ENCODE assay signal across 12 cellular contexts in the genomic region with DNA sequence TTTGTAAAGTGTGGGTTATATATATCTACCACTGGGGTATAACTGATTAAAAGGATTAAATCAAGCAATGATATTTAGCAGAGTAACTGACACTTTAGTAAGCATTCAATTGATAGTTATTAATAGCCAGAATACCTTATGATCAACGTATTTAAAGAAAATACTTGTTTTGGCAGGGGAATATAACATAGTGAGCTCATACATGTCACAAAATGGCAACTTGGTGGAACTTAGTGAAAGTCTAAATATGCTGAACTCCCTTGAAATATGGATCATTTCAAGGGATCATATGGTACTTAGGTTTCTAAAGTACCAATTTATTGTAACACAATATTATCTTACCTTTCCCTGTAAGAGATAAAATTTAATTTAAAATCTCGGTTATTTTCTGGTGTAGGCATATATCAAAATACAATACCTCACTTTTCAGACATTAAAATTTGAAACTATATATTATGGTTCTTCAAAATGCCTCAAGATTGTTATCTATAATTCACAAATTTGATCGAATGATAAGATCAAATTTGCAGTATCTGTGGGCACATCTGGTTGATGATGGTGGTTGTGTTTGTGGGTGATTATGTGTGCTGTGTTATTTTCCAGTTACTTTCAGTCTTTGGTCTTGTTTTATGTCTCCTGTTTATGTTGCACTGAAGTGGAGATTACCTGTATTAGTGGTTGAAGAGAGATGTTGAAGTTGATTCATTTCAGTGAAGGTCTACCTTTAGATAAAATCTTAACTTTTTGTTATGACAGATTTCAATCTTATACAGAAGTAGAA.
"Had no signal": no experiment of that assay in that cellular context is flagged by ENCODE, and none has a peak within 500 bp of the region (broad histone marks: within the 10 kb centered on the region; RNA-seq: fewer than 3 reads in every experiment).

No MANE protein-coding gene starts in this region.

- DNase-seq: activated CD4-positive, alpha-beta T cell treated with anti-CD3 and anti-CD28 coated beads, Interleukin-2, amount 10 ng/mL, durations not matched to agents 7 days and 5 days; activated naive CD4-positive, alpha-beta T cell; activated T-cell treated with anti-CD3 and anti-CD28 coated beads, Interleukin-2, amount 50 U/mL, for 72 hours; aorta; heart left ventricle; ovary; stimulated activated CD4-positive, alpha-beta T cell treated with anti-CD3 and anti-CD28 coated beads, Interleukin-4, amount 100 ng/mL, for 1 hour; stimulated activated CD8-positive, alpha-beta memory T cell treated with anti-CD3 and anti-CD28 coated beads, Interleukin-4, amount 100 ng/mL, for 48 hours; thyroid gland; WERI-Rb-1 had no signal

- H3K4me3 ChIP-seq: heart left ventricle, ovary, thyroid gland had no signal

- H3K27me3 ChIP-seq: heart left ventricle, ovary, thyroid gland had no signal

- H3K4me3 Mint-ChIP-seq: activated CD4-positive, alpha-beta T cell treated with anti-CD3 and anti-CD28 coated beads, Interleukin-2, amount 10 ng/mL, durations not matched to agents 7 days and 5 days; activated T-cell treated with anti-CD3 and anti-CD28 coated beads, Interleukin-2, amount 50 U/mL, for 72 hours; memory B cell had no signal

- H3K27ac ChIP-seq: heart left ventricle, ovary, thyroid gland, WERI-Rb-1 had no signal

- H3K9me3 Mint-ChIP-seq: activated CD4-positive, alpha-beta T cell treated with anti-CD3 and anti-CD28 coated beads, Interleukin-2, amount 10 ng/mL, durations not matched to agents 7 days and 5 days; activated T-cell treated with anti-CD3 and anti-CD28 coated beads, Interleukin-2, amount 50 U/mL, for 72 hours; memory B cell had no signal

- H3K36me3 ChIP-seq: heart left ventricle, ovary, thyroid gland, WERI-Rb-1 had no signal

- H3K9me3 ChIP-seq: heart left ventricle, ovary, thyroid gland had no signal

- H3K27ac Mint-ChIP-seq: activated CD4-positive, alpha-beta T cell treated with anti-CD3 and anti-CD28 coated beads, Interleukin-2, amount 10 ng/mL, durations not matched to agents 7 days and 5 days; activated T-cell treated with anti-CD3 and anti-CD28 coated beads, Interleukin-2, amount 50 U/mL, for 72 hours; memory B cell had no signal

- H3K27me3 Mint-ChIP-seq: activated CD4-positive, alpha-beta T cell treated with anti-CD3 and anti-CD28 coated beads, Interleukin-2, amount 10 ng/mL, durations not matched to agents 7 days and 5 days; memory B cell had no signal

- ATAC-seq: activated T-cell treated with anti-CD3 and anti-CD28 coated beads, Interleukin-2, amount 50 U/mL, for 72 hours; heart left ventricle; left lobe of liver had no signal
